ENCODE assay signal across 8 cellular contexts in genomic region chr3:49719214-49719884, GRCh38. TPM values are rescaled to one million over a fixed set of nuclear protein-coding genes. Genes with fewer than 3 reads are reported as not detected.
A peak's percentile ranks its signal among the peaks of the same experiment; 100 is the strongest.
DNase-seq lines count a peak whose midpoint lies in the region; ATAC-seq and TF ChIP-seq lines count a peak whose summit lies in the region.

A gene with protein sequence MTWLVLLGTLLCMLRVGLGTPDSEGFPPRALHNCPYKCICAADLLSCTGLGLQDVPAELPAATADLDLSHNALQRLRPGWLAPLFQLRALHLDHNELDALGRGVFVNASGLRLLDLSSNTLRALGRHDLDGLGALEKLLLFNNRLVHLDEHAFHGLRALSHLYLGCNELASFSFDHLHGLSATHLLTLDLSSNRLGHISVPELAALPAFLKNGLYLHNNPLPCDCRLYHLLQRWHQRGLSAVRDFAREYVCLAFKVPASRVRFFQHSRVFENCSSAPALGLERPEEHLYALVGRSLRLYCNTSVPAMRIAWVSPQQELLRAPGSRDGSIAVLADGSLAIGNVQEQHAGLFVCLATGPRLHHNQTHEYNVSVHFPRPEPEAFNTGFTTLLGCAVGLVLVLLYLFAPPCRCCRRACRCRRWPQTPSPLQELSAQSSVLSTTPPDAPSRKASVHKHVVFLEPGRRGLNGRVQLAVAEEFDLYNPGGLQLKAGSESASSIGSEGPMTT (minus strand): TSS chr3:49719684. CDS start chr3:49719465, 219 bp downstream.

- TF ChIP-seq CTCF in choroid plexus epithelial cell (conservative IDR thresholded peaks at IDR 0.05; ENCODE audit: low read depth, low read length) = peak; percentile 54

- peak within 1 kb of the TSS; percentile 72 for H3K4me3 Mint-ChIP-seq in activated CD4-positive, alpha-beta T cell treated with anti-CD3 and anti-CD28 coated beads for 36 hours

- H3K27ac Mint-ChIP-seq in activated CD4-positive, alpha-beta T cell treated with anti-CD3 and anti-CD28 coated beads for 36 hours = peak within 1 kb of the TSS; percentile 47

- intact Hi-C loops in activated CD4-positive, alpha-beta T cell treated with anti-CD3 and anti-CD28 coated beads for 36 hours (cut with DNase I, micrococcal nuclease) = loop anchor here (1.0 to 5.0 kb wide), 6 partner anchors 30 to 137 kb away; partner anchors contain the start of genes IP6K1 (in 2 of the 2), APEH (in 1 of the 2), MST1 (in 1 of the 2) and RNF123 (in 1 of the 2)

- H3K27me3 Mint-ChIP-seq in activated CD4-positive, alpha-beta T cell treated with anti-CD3 and anti-CD28 coated beads for 36 hours = no peaks in the 10 kb centered on the region

- CTCF ChIA-PET in activated CD4-positive, alpha-beta T cell treated with anti-CD3 and anti-CD28 coated beads for 36 hours (lab: Charles Lee) = interaction anchor here (0.5 to 1.4 kb wide), 11 partner anchors 11 to 354 kb away, joined by 3 to 4 read pairs (median 4); partner anchors contain the start of gene DAG1

- peak within 1 kb of the TSS; percentile 58 for H3K4me3 ChIP-seq in choroid plexus epithelial cell (ENCODE audit: low read depth, low read length)

- no peaks in the 10 kb centered on the region for H3K9me3 Mint-ChIP-seq in activated CD4-positive, alpha-beta T cell treated with anti-CD3 and anti-CD28 coated beads for 36 hours (ENCODE audit: low read depth)

- peaks cover 16% of the 10 kb centered on the region for H3K36me3 Mint-ChIP-seq in activated CD4-positive, alpha-beta T cell treated with anti-CD3 and anti-CD28 coated beads for 36 hours (ENCODE audit: low read depth)

- peak; percentile 64 for ATAC-seq in GM18511 (IDR thresholded peaks at IDR 0.05; ENCODE audit: unreplicated experiment)
- ATAC-seq in HG02981 (IDR thresholded peaks at IDR 0.05; ENCODE audit: unreplicated experiment) = peak; percentile 62
- peak; percentile 69 for ATAC-seq in activated CD4-positive, alpha-beta T cell treated with anti-CD3 and anti-CD28 coated beads for 36 hours

- POLR2A ChIA-PET in activated CD4-positive, alpha-beta T cell treated with anti-CD3 and anti-CD28 coated beads for 36 hours (lab: Charles Lee) = no interaction called here

- H3K4me1 Mint-ChIP-seq in activated CD4-positive, alpha-beta T cell treated with anti-CD3 and anti-CD28 coated beads for 36 hours = peaks cover 24% of the 10 kb centered on the region

- DNase-seq in NCI-H2227 (lab: John Stamatoyannopoulos, UW; ENCODE audit: unreplicated experiment) = peak; percentile 80
- DNase-seq in activated CD4-positive, alpha-beta T cell treated with anti-CD3 and anti-CD28 coated beads for 36 hours = peak; percentile 94
- peak; percentile 93 for DNase-seq in choroid plexus epithelial cell (ENCODE audit: low read depth)
- DNase-seq in kidney glomerular epithelial cell (lab: John Stamatoyannopoulos, UW) = peak; percentile 86
- peak; percentile 97 for DNase-seq in stimulated activated CD4-positive, alpha-beta T cell treated with anti-CD3 and anti-CD28 coated beads, Interleukin-15, amount 100 ng/mL, for 24 hours
- DNase-seq in HK-2 (ENCODE audit: unreplicated experiment) = no peak

RNA-seq across cellular contexts. Expression of the gene that starts here (rescaled TPM):
- under 1 TPM in 1 of 2 experiments, not detected in 1; 0.07 TPM for total RNA-seq in activated CD4-positive, alpha-beta T cell treated with anti-CD3 and anti-CD28 coated beads for 36 hours

Comparison
In these comparisons a context has a peak if more than half of its experiments do, and no peak if none do; other contexts are left out.
1. Peak in DNase-seq and ATAC-seq in activated CD4-positive, alpha-beta T cell treated with anti-CD3 and anti-CD28 coated beads for 36 hours; RNA of the gene not detected or under 1 TPM.